In genomic region chr2:26412091-26412673, GRCh38 we compare ENCODE assay signal across 1 cellular context.
TF ChIP-seq lines count a peak whose summit lies in the region.

No MANE protein-coding gene starts in this region.

TF ChIP-seq in GM12878, 131 proteins besides CTCF, POLR2A, EP300 and RAD21 (continued from another document):
- TF ChIP-seq NFXL1 (IDR thresholded peaks at IDR 0.05; ENCODE audit: borderline replicate concordance): no peak
- peak; percentile 53; the same call in 1 of the 2 replicates for TF ChIP-seq EED (IDR thresholded peaks at IDR 0.05; ENCODE audit: low read depth)
- TF ChIP-seq CREM (IDR thresholded peaks at IDR 0.05; ENCODE audit: low read depth): peak; percentile 78
- TF ChIP-seq RB1 (IDR thresholded peaks at IDR 0.05; ENCODE audit: borderline replicate concordance): no peak
- TF ChIP-seq ATF7 (IDR thresholded peaks at IDR 0.05; ENCODE audit: low read depth): peak; percentile 61
- TF ChIP-seq POLR2AphosphoS5 (IDR thresholded peaks at IDR 0.05; ENCODE audit: low read length): 0 out of 2 replicates have a peak, but pooled peaks have one; percentile 38
- no peak for TF ChIP-seq SMAD1 (IDR thresholded peaks at IDR 0.05; ENCODE audit: low read depth, partially characterized antibody)
- TF ChIP-seq ASH2L (IDR thresholded peaks at IDR 0.05; ENCODE audit: borderline replicate concordance, low read depth): 0 out of 2 replicates have a peak, but pooled peaks have one; percentile 48
- TF ChIP-seq RELA (IDR thresholded peaks at IDR 0.05; ENCODE audit: borderline replicate concordance, partially characterized antibody): no peak
- peak; percentile 58 for TF ChIP-seq RUNX3 (IDR thresholded peaks at IDR 0.05; ENCODE audit: low read length)
- no peak for TF ChIP-seq KLF5 (IDR thresholded peaks at IDR 0.05; ENCODE audit: partially characterized antibody)
- no peak for TF ChIP-seq CUX1 (IDR thresholded peaks at IDR 0.05; ENCODE audit: insufficient replicate concordance, low read depth, low read length)
- 0 out of 4 replicates have a peak, but pooled peaks of 1 of the 2 experiments have one; percentile 19 for TF ChIP-seq IKZF2 (IDR thresholded peaks at IDR 0.05)
- 0 out of 2 replicates have a peak, but pooled peaks have one; percentile 24 for TF ChIP-seq NBN (IDR thresholded peaks at IDR 0.05)
- 0 out of 2 replicates have a peak, but pooled peaks have one; percentile 38 for TF ChIP-seq MTA3 (IDR thresholded peaks at IDR 0.05; ENCODE audit: borderline replicate concordance, low read length)
- TF ChIP-seq FOXM1 (IDR thresholded peaks at IDR 0.05; ENCODE audit: low read depth, low read length): peak; percentile 29; the same call in 1 of the 2 replicates
